Comparison of ENCODE assay signal across 8 cellular contexts in the genomic region with DNA sequence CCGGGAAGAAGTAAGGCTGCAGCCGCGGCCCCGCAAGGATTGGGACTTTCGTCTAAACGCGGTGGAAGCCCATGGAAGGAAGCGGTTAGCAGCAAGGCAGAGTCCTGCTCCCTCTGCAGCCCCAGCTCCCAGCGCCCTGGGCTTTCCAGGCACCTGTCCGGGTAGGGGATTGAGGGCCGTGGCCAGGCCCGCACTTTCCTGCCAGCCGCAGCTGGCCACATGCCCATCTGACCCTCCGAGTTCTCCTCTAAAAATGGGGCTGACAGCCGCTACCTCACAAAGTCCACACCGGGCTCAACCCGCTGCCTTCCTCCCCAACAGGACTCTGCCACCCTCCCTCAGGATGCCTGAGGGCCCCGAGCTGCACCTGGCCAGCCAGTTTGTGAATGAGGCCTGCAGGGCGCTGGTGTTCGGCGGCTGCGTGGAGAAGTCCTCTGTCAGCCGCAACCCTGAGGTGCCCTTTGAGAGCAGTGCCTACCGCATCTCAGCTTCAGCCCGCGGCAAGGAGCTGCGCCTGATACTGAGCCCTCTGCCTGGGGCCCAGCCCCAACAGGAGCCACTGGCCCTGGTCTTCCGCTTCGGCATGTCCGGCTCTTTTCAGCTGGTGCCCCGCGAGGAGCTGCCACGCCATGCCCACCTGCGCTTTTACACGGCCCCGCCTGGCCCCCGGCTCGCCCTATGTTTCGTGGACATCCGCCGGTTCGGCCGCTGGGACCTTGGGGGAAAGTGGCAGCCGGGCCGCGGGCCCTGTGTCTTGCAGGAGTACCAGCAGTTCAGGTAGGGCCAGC. TPM values are rescaled to one million over a fixed set of nuclear protein-coding genes. Genes with fewer than 3 reads are reported as not detected.
DNase-seq lines count a peak whose midpoint lies in the region; ATAC-seq and TF ChIP-seq lines count a peak whose summit lies in the region.

No MANE protein-coding gene starts in this region.

- no peaks in the 10 kb centered on the region for H3K36me3 Mint-ChIP-seq in neural progenitor cell

- peak overlapping the region; percentile 98 for H2AFZ ChIP-seq in neural progenitor cell (replicated peaks)

- H4K20me1 ChIP-seq in neural progenitor cell (ENCODE audit: low read depth), result no peaks in the 10 kb centered on the region

- H3K9me3 ChIP-seq in neural progenitor cell (ENCODE audit: low read depth), result no peaks in the 10 kb centered on the region

- peaks cover 6% of the 10 kb centered on the region for H3K4me1 ChIP-seq in neural progenitor cell

- peak overlapping the region; percentile 69 for H3K4me3 ChIP-seq in neural progenitor cell

- peaks cover 2% of the 10 kb centered on the region for H3K4me1 Mint-ChIP-seq in neural progenitor cell

- ATAC-seq in esophagus mucosa, result peak; percentile 26
- ATAC-seq in HG02610 (IDR thresholded peaks at IDR 0.05; ENCODE audit: unreplicated experiment), result no peak
- ATAC-seq in HG03439 (IDR thresholded peaks at IDR 0.05; ENCODE audit: unreplicated experiment), result no peak

- TF ChIP-seq CTCF in RWPE1 (conservative IDR thresholded peaks at IDR 0.05; ENCODE audit: low read depth) (no peak), neural progenitor cell (IDR thresholded peaks at IDR 0.05) (no peak)

- no peaks in the 10 kb centered on the region for H3K79me2 ChIP-seq in neural progenitor cell (ENCODE audit: low read depth)

- CTCF ChIA-PET in RWPE1 (lab: Yijun Ruan, JAX), result interaction anchor here (1.7 kb wide), 1 partner anchor 19 kb away, joined by 5 read pairs; no protein-coding TSS in a partner anchor

- peaks cover 13% of the 10 kb centered on the region for H3F3A ChIP-seq in neural progenitor cell (ENCODE audit: low read depth)

- peak; percentile 31 for DNase-seq in EH (ENCODE audit: low read depth)
- no peak for DNase-seq in RWPE1 (ENCODE audit: low spot score)
- DNase-seq in neural progenitor cell (ENCODE audit: low spot score), result peak; percentile 43
- no peak for DNase-seq in HuH-7.5 (ENCODE audit: low spot score)
- no peak for DNase-seq in T1000 (lab: John Stamatoyannopoulos, UW)

- H3K27me3 ChIP-seq in neural progenitor cell, result peaks cover 55% of the 10 kb centered on the region

- H3K27me3 Mint-ChIP-seq in neural progenitor cell (ENCODE audit: insufficient read depth, low read depth), result peaks cover 12% of the 10 kb centered on the region

- H3K27ac Mint-ChIP-seq in neural progenitor cell, result no peak overlapping the region

- POLR2A ChIA-PET in RWPE1 (lab: Yijun Ruan, JAX; ENCODE audit: low non-redundant PET), result interaction anchor here (1.6 kb wide), 1 partner anchor 13 kb away, joined by 4 read pairs; the partner anchor contains the start of gene COMMD4

- H3K27ac ChIP-seq in RWPE1, result peak overlapping the region; percentile 49
- no peak overlapping the region for H3K27ac ChIP-seq in neural progenitor cell

- no peaks in the 10 kb centered on the region for H3K9me3 Mint-ChIP-seq in neural progenitor cell

- peak overlapping the region; percentile 96 for H3K4me2 ChIP-seq in neural progenitor cell

- peak overlapping the region; percentile 54 for H3K9ac ChIP-seq in neural progenitor cell

- no peaks in the 10 kb centered on the region for H3K36me3 ChIP-seq in neural progenitor cell

- peak overlapping the region; percentile 91 for H3K4me3 Mint-ChIP-seq in neural progenitor cell

RNA-seq across cellular contexts. Expression of gene NEIL1, which starts 1.9 kb away (rescaled TPM):
- 4.7 TPM for total RNA-seq in esophagus mucosa
- total RNA-seq in neural progenitor cell (ENCODE audit: low replicate concordance), result 11.2 and 30.1 TPM in 2 replicates

RNA-seq across cellular contexts. Expression of gene COMMD4, which starts 12.9 kb away (rescaled TPM):
- total RNA-seq in esophagus mucosa, result 40.1 TPM
- total RNA-seq in neural progenitor cell (ENCODE audit: low replicate concordance), result 36.4 and 72.6 TPM in 2 replicates

RNA-seq across cellular contexts. Expression of gene MAN2C1, which starts 19.6 kb away (rescaled TPM):
- total RNA-seq in esophagus mucosa, result 66.1 TPM
- 76.8 and 164 TPM in 2 replicates for total RNA-seq in neural progenitor cell (ENCODE audit: low replicate concordance)

Comparison
In these comparisons a context has a peak if more than half of its experiments do, and no peak if none do; other contexts are left out.
1. DNase-seq: peak in EH (single experiment) and neural progenitor cell (single experiment); none in RWPE1 (single experiment), HuH-7.5 (single experiment) and T1000 (single experiment).